14 cellular contexts compared by ENCODE assay signal in the genomic region with DNA sequence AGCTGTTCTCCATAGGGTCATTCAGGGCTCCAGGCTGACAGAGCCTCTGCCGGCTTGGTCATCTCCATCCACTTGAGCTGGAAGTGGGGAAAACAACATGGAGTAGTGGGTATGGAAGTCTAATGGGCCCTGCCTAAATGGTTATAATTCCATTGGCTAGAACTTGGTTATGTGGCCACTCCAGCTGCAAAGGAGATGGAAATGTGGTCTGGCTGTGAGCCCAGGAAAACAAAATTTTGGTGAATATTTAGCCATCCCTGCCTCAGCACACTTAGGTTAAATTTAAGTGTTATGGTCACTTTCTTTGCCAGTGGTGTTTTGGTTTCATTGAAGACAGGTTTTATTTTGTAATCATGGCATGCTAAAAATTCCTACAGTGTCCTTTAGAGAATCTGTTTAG.
DNase-seq lines count a peak whose midpoint lies in the region; ATAC-seq and TF ChIP-seq lines count a peak whose summit lies in the region.
"Had no signal": no experiment of that assay in that cellular context is flagged by ENCODE, and none has a peak within 500 bp of the region (broad histone marks: within the 10 kb centered on the region; RNA-seq: fewer than 3 reads in every experiment).

No MANE protein-coding gene starts in this region.

- H3K27ac Mint-ChIP-seq in activated naive CD4-positive, alpha-beta T cell treated with anti-CD3 and anti-CD28 coated beads, Interleukin-2, amount 50 U/mL, for 24 hours: peak overlapping the region; percentile 42
- peak overlapping the region in 1 of 2 donors; percentile 72 for H3K27ac Mint-ChIP-seq in activated naive CD4-positive, alpha-beta T cell treated with anti-CD3 and anti-CD28 coated beads, Interleukin-2, amount 50 U/mL, for 72 hours
- H3K27ac Mint-ChIP-seq: T-helper 1 cell treated with Interleukin-12 subunit alpha and Interleukin-12 subunit beta and Interleukin-4 antibody, amounts not matched to agents 30 μg/mL and 1 μg/mL, for 36 hours had no signal

- H3K27me3 Mint-ChIP-seq in activated naive CD4-positive, alpha-beta T cell treated with anti-CD3 and anti-CD28 coated beads, Interleukin-2, amount 50 U/mL, for 24 hours: no peaks in the 10 kb centered on the region

- intact Hi-C loops in testis (cut with DNase I; ENCODE audit: low total_unique reads): no loop called here

- no peak overlapping the region for H3K4me3 Mint-ChIP-seq in activated naive CD4-positive, alpha-beta T cell treated with anti-CD3 and anti-CD28 coated beads, Interleukin-2, amount 50 U/mL, for 24 hours
- H3K4me3 Mint-ChIP-seq: T-helper 1 cell treated with Interleukin-12 subunit alpha and Interleukin-12 subunit beta and Interleukin-4 antibody, amounts not matched to agents 30 μg/mL and 1 μg/mL, for 36 hours had no signal

- WGBS in testis, 2 donors: 88 to 89% methylated on average over 1 of the region's 1 CpG

- no peak for TF ChIP-seq CTCF in testis (IDR thresholded peaks at IDR 0.05)

- peaks cover 59% of the 10 kb centered on the region for H3K4me1 ChIP-seq in testis

- no peaks in the 10 kb centered on the region for H3K9me3 ChIP-seq in testis
- H3K9me3 ChIP-seq: suprapubic skin had no signal

- no peaks in the 10 kb centered on the region for H3K36me3 ChIP-seq in testis (ENCODE audit: low read depth, missing control alignments)
- H3K36me3 ChIP-seq in H7 (replicated peaks; ENCODE audit: control insufficient read depth, insufficient read depth, low read length): no peaks in the 10 kb centered on the region

- H3K36me3 Mint-ChIP-seq in activated naive CD4-positive, alpha-beta T cell treated with anti-CD3 and anti-CD28 coated beads, Interleukin-2, amount 50 U/mL, for 24 hours: peaks cover 17% of the 10 kb centered on the region
- H3K36me3 Mint-ChIP-seq in activated naive CD4-positive, alpha-beta T cell treated with anti-CD3 and anti-CD28 coated beads, Interleukin-2, amount 50 U/mL, for 72 hours: peaks cover 24 to 45% of the 10 kb centered on the region in 2 donors

- DNase-seq in activated naive CD4-positive, alpha-beta T cell treated with anti-CD3 and anti-CD28 coated beads, Interleukin-2, amount 50 U/mL, for 72 hours (ENCODE audit: low spot score in 2 of 2): no peak
- peak; percentile 17 for DNase-seq in hepatic stellate cell (ENCODE audit: low spot score)
- no peak for DNase-seq in testis
- DNase-seq in NCI-H774 (lab: John Stamatoyannopoulos, UW): no peak
- no peak for DNase-seq in H7
- DNase-seq in midbrain (lab: John Stamatoyannopoulos, UW): no peak
- DNase-seq: caudate nucleus; head of caudate nucleus; NCI-H1105; stimulated activated CD4-positive, alpha-beta T cell treated with anti-CD3 and anti-CD28 coated beads, Interleukin-4, amount 100 ng/mL, for 1 hour had no signal

- no peak for TF ChIP-seq POLR2A in testis (IDR thresholded peaks at IDR 0.05)

- peaks cover 70% of the 10 kb centered on the region for H3K4me1 Mint-ChIP-seq in activated naive CD4-positive, alpha-beta T cell treated with anti-CD3 and anti-CD28 coated beads, Interleukin-2, amount 50 U/mL, for 24 hours

- peak overlapping the region; percentile 19 for H3K27ac ChIP-seq in angular gyrus (ENCODE audit: low read depth, low read length)
- peak overlapping the region; percentile 10 to 90 for H3K27ac ChIP-seq in testis
- H3K27ac ChIP-seq: suprapubic skin had no signal

- H3K4me3 ChIP-seq in testis (no peak overlapping the region), H7 (ENCODE audit: insufficient read depth, low read depth, low read length) (no peak overlapping the region)
- H3K4me3 ChIP-seq: suprapubic skin had no signal

- H3K27me3 ChIP-seq in testis: no peaks in the 10 kb centered on the region
- no peaks in the 10 kb centered on the region for H3K27me3 ChIP-seq in H7 (ENCODE audit: control insufficient read depth, insufficient read depth, low read length)
- H3K27me3 ChIP-seq: suprapubic skin had no signal

- no peaks in the 10 kb centered on the region for H3K9me3 Mint-ChIP-seq in activated naive CD4-positive, alpha-beta T cell treated with anti-CD3 and anti-CD28 coated beads, Interleukin-2, amount 50 U/mL, for 24 hours
- H3K9me3 Mint-ChIP-seq in activated naive CD4-positive, alpha-beta T cell treated with anti-CD3 and anti-CD28 coated beads, Interleukin-2, amount 50 U/mL, for 72 hours: no peaks in the 10 kb centered on the region
- H3K9me3 Mint-ChIP-seq: T-helper 1 cell treated with Interleukin-12 subunit alpha and Interleukin-12 subunit beta and Interleukin-4 antibody, amounts not matched to agents 30 μg/mL and 1 μg/mL, for 36 hours had no signal

- no peak for ATAC-seq in activated naive CD4-positive, alpha-beta T cell treated with anti-CD3 and anti-CD28 coated beads, Interleukin-2, amount 50 U/mL, for 72 hours
